26 cellular contexts compared by ENCODE assay signal in genomic region chr1:101028466-101028865, GRCh38. TPM values are rescaled to one million over a fixed set of nuclear protein-coding genes. Genes with fewer than 3 reads are reported as not detected.
A peak's percentile ranks its signal among the peaks of the same experiment; 100 is the strongest.
DNase-seq lines count a peak whose midpoint lies in the region; ATAC-seq, FAIRE-seq and TF ChIP-seq lines count a peak whose summit lies in the region.
"Had no signal": no experiment of that assay in that cellular context is flagged by ENCODE, and none has a peak within 500 bp of the region (broad histone marks: within the 10 kb centered on the region; RNA-seq: fewer than 3 reads in every experiment).

No MANE protein-coding gene starts in this region.

- no peaks in the 10 kb centered on the region for H3K36me3 ChIP-seq in thyroid gland
- H3K36me3 ChIP-seq: pancreas had no signal

- ATAC-seq in naive thymus-derived CD8-positive, alpha-beta T cell: no peak
- no peak for ATAC-seq in natural killer cell treated with Interleukin-12 subunit alpha and Interleukin-12 subunit beta and Interleukin-15 and Interleukin-18, amount 100 ng/mL, for 72 hours
- ATAC-seq: pancreas had no signal

- peak overlapping the region; percentile 94 for H3K4me3 Mint-ChIP-seq in T-helper 2 cell treated with Interferon-gamma antibody and Interleukin-4, amounts not matched to agents 5 μg/mL and 100 μg/mL, for 36 hours
- H3K4me3 Mint-ChIP-seq in activated naive CD8-positive, alpha-beta T cell: peak overlapping the region; percentile 100
- H3K4me3 Mint-ChIP-seq in naive thymus-derived CD8-positive, alpha-beta T cell: peak overlapping the region in 6 of 10 donors; percentile 13 to 96 (median 38)
- H3K4me3 Mint-ChIP-seq in natural killer cell treated with Interleukin-12 subunit alpha and Interleukin-12 subunit beta and Interleukin-15 and Interleukin-18, amount 100 ng/mL, for 72 hours: no peak overlapping the region

- H3K27ac Mint-ChIP-seq in T-helper 2 cell treated with Interferon-gamma antibody and Interleukin-4, amounts not matched to agents 5 μg/mL and 100 μg/mL, for 36 hours: no peak overlapping the region
- H3K27ac Mint-ChIP-seq in activated naive CD8-positive, alpha-beta T cell: no peak overlapping the region
- H3K27ac Mint-ChIP-seq in naive thymus-derived CD8-positive, alpha-beta T cell: peak overlapping the region in 4 of 10 donors; percentile 16 to 93 (median 48)
- no peak overlapping the region for H3K27ac Mint-ChIP-seq in natural killer cell treated with Interleukin-12 subunit alpha and Interleukin-12 subunit beta and Interleukin-15 and Interleukin-18, amount 100 ng/mL, for 72 hours

- FAIRE-seq in GM18507 (lab: Jason Lieb, UNC): peak; percentile 18
- FAIRE-seq: bronchial epithelial cell, HTR-8/SVneo, keratinocyte, pancreas, small intestine had no signal

- no peaks in the 10 kb centered on the region for H3K9me3 ChIP-seq in thyroid gland
- H3K9me3 ChIP-seq: pancreas had no signal

- WGBS in thyroid gland, 2 donors: 52 to 78% methylated on average over 2 of the region's 2 CpGs

- no peak for TF ChIP-seq POLR2A in thyroid gland (IDR thresholded peaks at IDR 0.05)

- POLR2A ChIA-PET in naive thymus-derived CD8-positive, alpha-beta T cell (lab: Charles Lee): no interaction called here

- H3K27me3 ChIP-seq in thyroid gland: no peaks in the 10 kb centered on the region
- H3K27me3 ChIP-seq: pancreas had no signal

- H3K27ac ChIP-seq in thyroid gland: no peak overlapping the region
- H3K27ac ChIP-seq: pancreas, RWPE1 had no signal

- peaks cover 69% of the 10 kb centered on the region for H3K36me3 Mint-ChIP-seq in T-helper 2 cell treated with Interferon-gamma antibody and Interleukin-4, amounts not matched to agents 5 μg/mL and 100 μg/mL, for 36 hours (ENCODE audit: low read depth)
- H3K36me3 Mint-ChIP-seq in activated naive CD8-positive, alpha-beta T cell: peaks cover 35% of the 10 kb centered on the region
- peaks cover 9 to 17% (median 13%) of the 10 kb centered on the region in 3 donors for H3K36me3 Mint-ChIP-seq in naive thymus-derived CD8-positive, alpha-beta T cell
- H3K36me3 Mint-ChIP-seq in natural killer cell treated with Interleukin-12 subunit alpha and Interleukin-12 subunit beta and Interleukin-15 and Interleukin-18, amount 100 ng/mL, for 72 hours: peaks cover 9% of the 10 kb centered on the region

- H3K27me3 Mint-ChIP-seq in T-helper 2 cell treated with Interferon-gamma antibody and Interleukin-4, amounts not matched to agents 5 μg/mL and 100 μg/mL, for 36 hours (ENCODE audit: low read depth): no peaks in the 10 kb centered on the region
- no peaks in the 10 kb centered on the region for H3K27me3 Mint-ChIP-seq in activated naive CD8-positive, alpha-beta T cell
- H3K27me3 Mint-ChIP-seq in naive thymus-derived CD8-positive, alpha-beta T cell: no peaks in the 10 kb centered on the region
- no peaks in the 10 kb centered on the region for H3K27me3 Mint-ChIP-seq in natural killer cell treated with Interleukin-12 subunit alpha and Interleukin-12 subunit beta and Interleukin-15 and Interleukin-18, amount 100 ng/mL, for 72 hours

- no peak for TF ChIP-seq CTCF in thyroid gland (IDR thresholded peaks at IDR 0.05)

- no peak overlapping the region for H3K4me3 ChIP-seq in thyroid gland (replicated peaks in 1 of 3)
- H3K4me3 ChIP-seq: pancreas had no signal

- no peak for DNase-seq in T-helper 2 cell treated with Interferon-gamma antibody and Interleukin-4, amounts not matched to agents 5 μg/mL and 100 μg/mL, for 36 hours (ENCODE audit: low spot score)
- DNase-seq in T-helper 2 cell (no peak), GM18507 (ENCODE audit: extremely low spot score, insufficient read length, low read depth) (no peak), islet precursor cell (no peak), thyroid gland (no peak)
- DNase-seq in naive thymus-derived CD8-positive, alpha-beta T cell: no peak
- DNase-seq in natural killer cell treated with Interleukin-12 subunit alpha and Interleukin-12 subunit beta and Interleukin-15 and Interleukin-18, amount 100 ng/mL, for 72 hours (ENCODE audit: low spot score): no peak
- DNase-seq: 8988T; activated naive CD4-positive, alpha-beta T cell treated with anti-CD3 and anti-CD28 coated beads for 36 hours; anterior cingulate cortex; effector CD4-positive, alpha-beta T cell; erythroblast; HCEC 1CT; KBM-7; NCI-H1436; NCI-H345; NCI-H774; pancreas; small intestine; stimulated activated CD4-positive, alpha-beta T cell treated with anti-CD3 and anti-CD28 coated beads, Interleukin-1b, Interleukin-23, amount 100 ng/mL, for 48 hours; stimulated activated CD8-positive, alpha-beta memory T cell treated with anti-CD3 and anti-CD28 coated beads, Interleukin-4, amount 100 ng/mL, for 48 hours had no signal

- intact Hi-C loops in thyroid gland (cut with DNase I): no loop called here

- H3K4me1 Mint-ChIP-seq in T-helper 2 cell treated with Interferon-gamma antibody and Interleukin-4, amounts not matched to agents 5 μg/mL and 100 μg/mL, for 36 hours (ENCODE audit: low read depth): peaks cover 50% of the 10 kb centered on the region
- peaks cover 71% of the 10 kb centered on the region for H3K4me1 Mint-ChIP-seq in activated naive CD8-positive, alpha-beta T cell (ENCODE audit: low read depth)
- peaks cover 22 to 83% (median 61%) of the 10 kb centered on the region in 4 donors for H3K4me1 Mint-ChIP-seq in naive thymus-derived CD8-positive, alpha-beta T cell
- peaks cover 14 to 23% of the 10 kb centered on the region in 2 donors for H3K4me1 Mint-ChIP-seq in natural killer cell treated with Interleukin-12 subunit alpha and Interleukin-12 subunit beta and Interleukin-15 and Interleukin-18, amount 100 ng/mL, for 72 hours (ENCODE audit: low read depth in 2 of 2)

- H3K9me3 Mint-ChIP-seq in T-helper 2 cell treated with Interferon-gamma antibody and Interleukin-4, amounts not matched to agents 5 μg/mL and 100 μg/mL, for 36 hours: peaks cover 10% of the 10 kb centered on the region
- H3K9me3 Mint-ChIP-seq in activated naive CD8-positive, alpha-beta T cell (ENCODE audit: low read depth): no peaks in the 10 kb centered on the region
- H3K9me3 Mint-ChIP-seq in naive thymus-derived CD8-positive, alpha-beta T cell: peaks cover 0 to 4% (median 0%) of the 10 kb centered on the region in 9 donors
- H3K9me3 Mint-ChIP-seq in natural killer cell treated with Interleukin-12 subunit alpha and Interleukin-12 subunit beta and Interleukin-15 and Interleukin-18, amount 100 ng/mL, for 72 hours: no peaks in the 10 kb centered on the region

- peaks cover 5 to 11% of the 10 kb centered on the region in 2 donors for H3K4me1 ChIP-seq in thyroid gland

RNA-seq across cellular contexts. Expression of gene DPH5, which starts 2.9 kb away (rescaled TPM):
- 10 to 100 TPM; 60.5 to 64.7 TPM for total RNA-seq in naive thymus-derived CD8-positive, alpha-beta T cell
- polyA plus RNA-seq in naive thymus-derived CD8-positive, alpha-beta T cell: 10 to 100 TPM; 41.8 to 62.4 (median 59.9) TPM
- total RNA-seq in natural killer cell treated with Interleukin-12 subunit alpha and Interleukin-12 subunit beta and Interleukin-15 and Interleukin-18, amount 100 ng/mL, for 72 hours: 10 to 100 TPM; 20.1 to 28.9 TPM
- total RNA-seq in thyroid gland: 10 to 100 TPM; 13.8 to 32.8 (median 23.6) TPM
